In genomic region chr6:45807610-45808009, GRCh38 we compare ENCODE assay signal across 36 cellular contexts.
"Had no signal": no experiment of that assay in that cellular context is flagged by ENCODE, and none has a peak within 500 bp of the region (broad histone marks: within the 10 kb centered on the region; RNA-seq: fewer than 3 reads in every experiment).

No MANE protein-coding gene starts in this region.

- H3K27me3 ChIP-seq: brain microvascular endothelial cell, MG63, SJSA1 had no signal

- H3K4me2 ChIP-seq: SK-N-SH had no signal

- H3K27ac Mint-ChIP-seq: activated CD4-positive, alpha-beta memory T cell treated with anti-CD3 and anti-CD28 coated beads, Interleukin-2, amount 10 ng/mL, durations not matched to agents 7 days and 5 days; activated CD8-positive, alpha-beta memory T cell treated with anti-CD3 and anti-CD28 coated beads, Interleukin-2, amount 10 ng/mL, durations not matched to agents 7 days and 5 days; activated naive CD8-positive, alpha-beta T cell treated with anti-CD3 and anti-CD28 coated beads for 36 hours; T-cell; T-helper 17 cell had no signal

- H3K4me1 ChIP-seq: SJSA1 had no signal

- H3K4me1 Mint-ChIP-seq: activated naive CD8-positive, alpha-beta T cell treated with anti-CD3 and anti-CD28 coated beads for 36 hours; T-cell; T-helper 17 cell had no signal

- H3K36me3 Mint-ChIP-seq: activated naive CD8-positive, alpha-beta T cell treated with anti-CD3 and anti-CD28 coated beads for 36 hours; T-cell had no signal

- H3K27me3 Mint-ChIP-seq: activated CD4-positive, alpha-beta memory T cell treated with anti-CD3 and anti-CD28 coated beads, Interleukin-2, amount 10 ng/mL, durations not matched to agents 7 days and 5 days; activated CD8-positive, alpha-beta memory T cell treated with anti-CD3 and anti-CD28 coated beads, Interleukin-2, amount 10 ng/mL, durations not matched to agents 7 days and 5 days had no signal

- H3K9me3 ChIP-seq: MG63, SJSA1, SK-N-SH had no signal

- H3K27ac ChIP-seq: brain microvascular endothelial cell, SJSA1, WERI-Rb-1 had no signal

- H3K4me3 ChIP-seq: MG63, SJSA1 had no signal

- H3K36me3 ChIP-seq: brain microvascular endothelial cell, MG63, SJSA1, WERI-Rb-1 had no signal

- H3K9ac ChIP-seq: SK-N-SH had no signal

- H3K9me3 Mint-ChIP-seq: activated CD4-positive, alpha-beta memory T cell treated with anti-CD3 and anti-CD28 coated beads, Interleukin-2, amount 10 ng/mL, durations not matched to agents 7 days and 5 days; activated naive CD8-positive, alpha-beta T cell treated with anti-CD3 and anti-CD28 coated beads for 36 hours; T-cell had no signal

- H3K4me3 Mint-ChIP-seq: activated CD4-positive, alpha-beta memory T cell treated with anti-CD3 and anti-CD28 coated beads, Interleukin-2, amount 10 ng/mL, durations not matched to agents 7 days and 5 days; activated CD8-positive, alpha-beta memory T cell treated with anti-CD3 and anti-CD28 coated beads, Interleukin-2, amount 10 ng/mL, durations not matched to agents 7 days and 5 days; activated naive CD8-positive, alpha-beta T cell treated with anti-CD3 and anti-CD28 coated beads for 36 hours; T-cell; T-helper 17 cell had no signal

- DNase-seq: activated CD4-positive, alpha-beta memory T cell treated with anti-CD3 and anti-CD28 coated beads, Interleukin-2, amount 10 ng/mL, durations not matched to agents 7 days and 5 days; activated CD4-positive, alpha-beta T cell treated with anti-CD3 and anti-CD28 coated beads for 1 hour; activated CD4-positive, alpha-beta T cell treated with anti-CD3 and anti-CD28 coated beads for 48 hours; activated CD4-positive, CD25-positive, alpha-beta regulatory T cell; activated CD8-positive, alpha-beta memory T cell treated with anti-CD3 and anti-CD28 coated beads for 24 hours; activated CD8-positive, alpha-beta memory T cell treated with anti-CD3 and anti-CD28 coated beads, Interleukin-2, amount 10 ng/mL, durations not matched to agents 7 days and 5 days; activated CD8-positive, alpha-beta memory T cell treated with anti-CD3 and anti-CD28 coated beads, Interleukin-2, amount 50 U/mL, for 48 hours; activated effector memory CD4-positive, alpha-beta T cell treated with Interleukin-2 at 50 U/mL for 16 hours; activated naive CD4-positive, alpha-beta T cell treated with anti-CD3 and anti-CD28 coated beads, Interleukin-2, amount 50 U/mL, for 16 hours; activated naive CD8-positive, alpha-beta T cell treated with anti-CD3 and anti-CD28 coated beads for 36 hours; activated T-cell treated with anti-CD3 and anti-CD28 coated beads, Interleukin-2, amount 50 U/mL, for 48 hours; amniotic stem cell; aorta; brain microvascular endothelial cell; central memory CD4-positive, alpha-beta T cell; Karpas-422; KBM-7; MG63; NCI-H1048; NCI-H1105 treated with DMSO at 0.1 percent for 48 hours; NCI-H1436; NCI-H1694; NCI-H1930; NCI-H2081 treated with DMSO at 0.1 percent for 48 hours; NCI-H510A; NCI-H526; NCI-H774; NK-92 treated with Interleukin-12 subunit alpha and Interleukin-12 subunit beta, amount 100 ng/mL, for 24 hours; SHP77 treated with DMSO at 0.1 percent for 48 hours; SK-N-SH; T-cell; T-helper 17 cell; T-helper 9 cell; WERI-Rb-1 had no signal

- ATAC-seq: activated CD8-positive, alpha-beta memory T cell treated with anti-CD3 and anti-CD28 coated beads, Interleukin-2, amount 10 ng/mL, durations not matched to agents 7 days and 5 days; Panc1; T-cell; T-helper 17 cell had no signal
